1 cellular context compared by ENCODE assay signal in genomic region chr10:75431180-75432111, GRCh38.
A peak's percentile ranks its signal among the peaks of the same experiment; 100 is the strongest.
TF ChIP-seq lines count a peak whose summit lies in the region.

Gene LRMDA (plus strand): TSS chr10:75431624.

TF ChIP-seq in GM12878, 131 proteins besides CTCF, POLR2A, EP300 and RAD21 (continued from another document):
- TF ChIP-seq MAX (IDR thresholded peaks at IDR 0.05; ENCODE audit: low read depth, low read length) (no peak), NR2F1 (conservative IDR thresholded peaks at IDR 0.05) (peak; percentile 40; the same call in 1 of the 2 replicates), BHLHE40 (IDR thresholded peaks at IDR 0.05; ENCODE audit: borderline replicate concordance in 1 of 2, low read depth in 2 of 2, low read length in 1 of 2) (peak in 1 of 2 experiments; percentile 40; a peak in 1 of 4 replicates), GATAD2B (conservative IDR thresholded peaks at IDR 0.05; ENCODE audit: low read depth) (peak; percentile 58; the same call in 1 of the 2 replicates)
